Comparison of ENCODE assay signal across 8 cellular contexts in genomic region chr1:109392037-109392787, GRCh38. TPM values are rescaled to one million over a fixed set of nuclear protein-coding genes. Genes with fewer than 3 reads are reported as not detected.
DNase-seq lines count a peak whose midpoint lies in the region; ATAC-seq and TF ChIP-seq lines count a peak whose summit lies in the region.

No MANE protein-coding gene starts in this region.

- TF ChIP-seq CTCF in SU-DHL-6 (IDR thresholded peaks at IDR 0.05; ENCODE audit: insufficient read depth, low read length, poor library complexity, severe bottlenecking) (no peak), left lung (IDR thresholded peaks at IDR 0.05) (no peak), thyroid gland (IDR thresholded peaks at IDR 0.05) (no peak)

- DNase-seq in left lung: peak in 1 of 2 donors; percentile 54
- peak; percentile 66 to 73 for DNase-seq in thyroid gland
- no peak for DNase-seq in ecto neural progenitor cell (ENCODE audit: low spot score)
- DNase-seq in Kasumi-1 (lab: John Stamatoyannopoulos, UW): no peak

- intact Hi-C loops in left lung (cut with DNase I): no loop called here
- intact Hi-C loops in thyroid gland (cut with DNase I): no loop called here

- H3K9me2 ChIP-seq in SU-DHL-6 (replicated peaks; ENCODE audit: insufficient read depth, low read length): no peaks in the 10 kb centered on the region

- H4K20me1 ChIP-seq in SU-DHL-6 (ENCODE audit: low read depth, low read length): no peaks in the 10 kb centered on the region

- WGBS in thyroid gland, 2 donors: 26 to 34% methylated on average over 4 of the region's 4 CpGs

- H2AFZ ChIP-seq in SU-DHL-6 (ENCODE audit: low read depth, low read length, severe bottlenecking): no peak overlapping the region

- ATAC-seq in GM21528 (IDR thresholded peaks at IDR 0.05; ENCODE audit: low FRiP score, unreplicated experiment): peak; percentile 24
- peak; percentile 19 for ATAC-seq in left lung
- no peak for ATAC-seq in esophagus mucosa
- no peak for ATAC-seq in GM18909 (IDR thresholded peaks at IDR 0.05; ENCODE audit: poor library complexity, unreplicated experiment)

- peak in 1 of 2 donors; percentile 49 for TF ChIP-seq POLR2A in thyroid gland (IDR thresholded peaks at IDR 0.05)

- H3K9me3 ChIP-seq in SU-DHL-6 (ENCODE audit: insufficient read depth, low read length) (no peaks in the 10 kb centered on the region), left lung (no peaks in the 10 kb centered on the region), thyroid gland (no peaks in the 10 kb centered on the region)

- no peak overlapping the region for H3K4me3 ChIP-seq in SU-DHL-6 (ENCODE audit: insufficient read depth, low read length, poor library complexity, severe bottlenecking)
- peak overlapping the region in 1 of 2 donors; percentile 21 for H3K4me3 ChIP-seq in left lung
- H3K4me3 ChIP-seq in thyroid gland (replicated peaks in 1 of 3): peak overlapping the region in 1 of 3 donors; percentile 13

- no peaks in the 10 kb centered on the region for H3F3A ChIP-seq in SU-DHL-6 (ENCODE audit: insufficient read depth)

- no peaks in the 10 kb centered on the region for H3K36me3 ChIP-seq in SU-DHL-6 (ENCODE audit: low read length)
- no peaks in the 10 kb centered on the region for H3K36me3 ChIP-seq in left lung
- H3K36me3 ChIP-seq in thyroid gland: no peaks in the 10 kb centered on the region

- peaks cover 42 to 93% of the 10 kb centered on the region in 2 donors for H3K4me1 ChIP-seq in left lung
- H3K4me1 ChIP-seq in thyroid gland: peaks cover 62 to 69% of the 10 kb centered on the region in 2 donors

- H3K27me3 ChIP-seq in SU-DHL-6 (ENCODE audit: low read length): no peaks in the 10 kb centered on the region
- no peaks in the 10 kb centered on the region for H3K27me3 ChIP-seq in left lung
- H3K27me3 ChIP-seq in thyroid gland: no peaks in the 10 kb centered on the region

- H3K9ac ChIP-seq in SU-DHL-6 (ENCODE audit: low read length): no peak overlapping the region

- no peaks in the 10 kb centered on the region for H3K79me2 ChIP-seq in SU-DHL-6 (ENCODE audit: insufficient read depth, low read length)

- H3K4me2 ChIP-seq in SU-DHL-6 (ENCODE audit: low read depth, low read length, poor library complexity, severe bottlenecking): peak overlapping the region; percentile 19

- H3K27ac ChIP-seq in SU-DHL-6 (ENCODE audit: low read depth, low read length) (no peak overlapping the region), left lung (peak overlapping the region; percentile 84 to 86), thyroid gland (peak overlapping the region; percentile 88 to 96 (median 94))

RNA-seq across cellular contexts. Expression of gene SORT1, which starts 5.5 kb away (rescaled TPM):
- total RNA-seq in left lung (100 to 1,000 TPM; 123 to 165 TPM), thyroid gland (100 to 1,000 TPM in 3 of 4 donors, 10 to 100 TPM in 1; 65.7 to 152 (median 137) TPM), esophagus mucosa (60.6 TPM)

RNA-seq across cellular contexts. Expression of gene PSMA5, which starts 34.0 kb away (rescaled TPM):
- total RNA-seq in left lung (10 to 100 TPM; 62.2 to 89.0 TPM), thyroid gland (10 to 100 TPM; 25.1 to 35.7 (median 28.0) TPM), esophagus mucosa (86.2 TPM)

Comparison
In these comparisons a context has a peak if more than half of its experiments do, and no peak if none do; other contexts are left out.
1. ATAC-seq: peak in GM21528 (single experiment) and left lung (single experiment); none in esophagus mucosa (single experiment) and GM18909 (single experiment).
2. DNase-seq: peak in thyroid gland (2 of 2); none in ecto neural progenitor cell (single experiment) and Kasumi-1 (0 of 2).